Comparison of ENCODE assay signal across 1 cellular context in genomic region chr1:41894101-41894620, GRCh38.
TF ChIP-seq lines count a peak whose summit lies in the region.

No MANE protein-coding gene starts in this region.

TF ChIP-seq in GM23338, 12 proteins besides CTCF, POLR2A, EP300 and RAD21 (continued from another document):
- TF ChIP-seq, protein P1, sequence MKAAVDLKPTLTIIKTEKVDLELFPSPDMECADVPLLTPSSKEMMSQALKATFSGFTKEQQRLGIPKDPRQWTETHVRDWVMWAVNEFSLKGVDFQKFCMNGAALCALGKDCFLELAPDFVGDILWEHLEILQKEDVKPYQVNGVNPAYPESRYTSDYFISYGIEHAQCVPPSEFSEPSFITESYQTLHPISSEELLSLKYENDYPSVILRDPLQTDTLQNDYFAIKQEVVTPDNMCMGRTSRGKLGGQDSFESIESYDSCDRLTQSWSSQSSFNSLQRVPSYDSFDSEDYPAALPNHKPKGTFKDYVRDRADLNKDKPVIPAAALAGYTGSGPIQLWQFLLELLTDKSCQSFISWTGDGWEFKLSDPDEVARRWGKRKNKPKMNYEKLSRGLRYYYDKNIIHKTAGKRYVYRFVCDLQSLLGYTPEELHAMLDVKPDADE (IDR thresholded peaks at IDR 0.05), result no peak
- TF ChIP-seq ZNF462 (CRISPR knock-in tag; IDR thresholded peaks at IDR 0.05), result no peak
- no peak for TF ChIP-seq ZNF114 (CRISPR knock-in tag; IDR thresholded peaks at IDR 0.05)
- TF ChIP-seq EZH2 (IDR thresholded peaks at IDR 0.05; ENCODE audit: low read depth, unreplicated experiment), result no peak
